9 cellular contexts compared by ENCODE assay signal in genomic region chr4:74109116-74109791, GRCh38. TPM values are rescaled to one million over a fixed set of nuclear protein-coding genes. Genes with fewer than 3 reads are reported as not detected.
A peak's percentile ranks its signal among the peaks of the same experiment; 100 is the strongest.
DNase-seq lines count a peak whose midpoint lies in the region; ATAC-seq lines count a peak whose summit lies in the region.
"Had no signal": no experiment of that assay in that cellular context is flagged by ENCODE, and none has a peak within 500 bp of the region (broad histone marks: within the 10 kb centered on the region; RNA-seq: fewer than 3 reads in every experiment).

No MANE protein-coding gene starts in this region.

- H3K36me3 ChIP-seq in effector memory CD4-positive, alpha-beta T cell (ENCODE audit: control insufficient read depth, insufficient read depth, low read length): no peaks in the 10 kb centered on the region

- DNase-seq in HT-29 (ENCODE audit: low spot score) (peak; percentile 82), astrocyte of the hippocampus (ENCODE audit: low read depth, low spot score) (peak; percentile 92), iPS-NIHi7 (ENCODE audit: extremely low spot score) (peak; percentile 68), stromal cell of bone marrow (ENCODE audit: low read depth) (peak; percentile 96)
- DNase-seq in activated CD4-positive, alpha-beta T cell treated with anti-CD3 and anti-CD28 coated beads for 1 hour: no peak
- no peak for DNase-seq in stimulated activated CD4-positive, alpha-beta T cell treated with anti-CD3 and anti-CD28 coated beads, Interleukin-12 subunit alpha, Interleukin-12 subunit beta, amount 100 ng/mL, for 4 hours
- DNase-seq in effector memory CD4-positive, alpha-beta T cell: no peak
- DNase-seq: naive B cell had no signal

- H3K4me1 ChIP-seq in effector memory CD4-positive, alpha-beta T cell (ENCODE audit: control insufficient read depth, insufficient read depth, low read length, poor library complexity, severe bottlenecking): no peaks in the 10 kb centered on the region

- no peaks in the 10 kb centered on the region for H3K9me3 ChIP-seq in effector memory CD4-positive, alpha-beta T cell (ENCODE audit: control insufficient read depth, low read length)

- no peak for ATAC-seq in GM21360 (IDR thresholded peaks at IDR 0.05; ENCODE audit: unreplicated experiment)

- H3K27ac ChIP-seq in effector memory CD4-positive, alpha-beta T cell (ENCODE audit: insufficient read depth, low read length, poor library complexity, severe bottlenecking): no peak overlapping the region

- H3K4me3 ChIP-seq in effector memory CD4-positive, alpha-beta T cell (ENCODE audit: insufficient read depth, low read depth, low read length, poor library complexity, severe bottlenecking): no peak overlapping the region

- no peaks in the 10 kb centered on the region for H3K27me3 ChIP-seq in effector memory CD4-positive, alpha-beta T cell (replicated peaks; ENCODE audit: control insufficient read depth, insufficient read depth, low read length, poor library complexity, severe bottlenecking)

RNA-seq across cellular contexts. Expression of gene CXCL2, which starts 10.3 kb away (rescaled TPM):
- total RNA-seq in HT-29 (2014; rRNA removed; shearing (Covaris generic)): 3.1 and 8.3 TPM in 2 replicates

RNA-seq across cellular contexts. Expression of gene MTHFD2L, which starts 48.7 kb away (rescaled TPM):
- total RNA-seq in HT-29 (2014; rRNA removed; shearing (Covaris generic)): 18.4 and 32.9 TPM in 2 replicates

Comparison
In these comparisons a context has a peak if more than half of its experiments do, and no peak if none do; other contexts are left out.
1. DNase-seq: peak in HT-29 (single experiment), astrocyte of the hippocampus (single experiment), iPS-NIHi7 (single experiment) and stromal cell of bone marrow (single experiment); none in activated CD4-positive, alpha-beta T cell treated with anti-CD3 and anti-CD28 coated beads for 1 hour (single experiment), stimulated activated CD4-positive, alpha-beta T cell treated with anti-CD3 and anti-CD28 coated beads, Interleukin-12 subunit alpha, Interleukin-12 subunit beta, amount 100 ng/mL, for 4 hours (single experiment) and effector memory CD4-positive, alpha-beta T cell (0 of 3).